Comparison of ENCODE assay signal across 25 cellular contexts in the genomic region with DNA sequence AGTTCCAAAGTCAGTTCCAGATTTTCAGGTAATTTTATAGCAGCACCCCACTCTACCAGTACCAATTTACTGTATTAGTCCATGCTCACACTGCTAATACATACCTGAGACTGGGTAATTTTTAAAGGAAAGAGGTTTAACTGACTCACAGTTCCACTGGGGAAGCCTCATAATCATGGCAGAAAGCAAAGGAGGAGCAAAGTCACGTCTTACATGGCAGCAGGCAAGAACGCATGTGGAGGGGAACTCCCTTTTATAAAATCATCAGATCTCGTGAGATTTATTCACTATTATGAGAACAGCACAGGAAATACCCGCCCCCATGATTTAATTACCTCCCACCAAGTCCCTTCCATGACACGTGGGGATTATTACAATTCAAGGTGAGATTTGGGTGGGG.
"Had no signal": no experiment of that assay in that cellular context is flagged by ENCODE, and none has a peak within 500 bp of the region (broad histone marks: within the 10 kb centered on the region; RNA-seq: fewer than 3 reads in every experiment).

No MANE protein-coding gene starts in this region.

- H3K27me3 Mint-ChIP-seq: naive B cell, progenitor cell of endocrine pancreas had no signal

- H3K36me3 Mint-ChIP-seq: stimulated activated effector memory CD8-positive, alpha-beta T cell treated with anti-CD3 and anti-CD28 coated beads, Interleukin-12 subunit alpha, Interleukin-12 subunit beta, amount 100 ng/mL, for 72 hours had no signal

- H3K4me1 Mint-ChIP-seq: naive B cell; nephron; stimulated activated effector memory CD8-positive, alpha-beta T cell treated with anti-CD3 and anti-CD28 coated beads, Interleukin-12 subunit alpha, Interleukin-12 subunit beta, amount 100 ng/mL, for 72 hours had no signal

- FAIRE-seq: endometrium, frontal cortex, pancreas had no signal

- DNase-seq: dorsolateral prefrontal cortex; effector memory CD4-positive, alpha-beta T cell; heart left ventricle; hippocampal formation; left colon; left ventricle myocardium superior; mesenchymal stem cell; naive B cell; occipital lobe; pancreas; right cardiac atrium; stimulated activated CD4-positive, alpha-beta T cell treated with anti-CD3 and anti-CD28 coated beads, Interleukin-2, amount 100 ng/mL, for 48 hours; stimulated activated CD8-positive, alpha-beta memory T cell treated with anti-CD3 and anti-CD28 coated beads, Interleukin-4, amount 100 ng/mL, for 48 hours; tibial artery; upper lobe of right lung had no signal

- H3K4me3 Mint-ChIP-seq: naive B cell; nephron; stimulated activated effector memory CD8-positive, alpha-beta T cell treated with anti-CD3 and anti-CD28 coated beads, Interleukin-12 subunit alpha, Interleukin-12 subunit beta, amount 100 ng/mL, for 72 hours; stimulated activated naive CD8-positive, alpha-beta T cell treated with anti-CD3 and anti-CD28 coated beads, Interleukin-15, Interleukin-2, amounts not matched to agents 100 ng/mL and 50 ng/mL, for 24 hours had no signal

- H3K4me2 ChIP-seq: smooth muscle cell had no signal

- H3K4me3 ChIP-seq: dorsolateral prefrontal cortex, heart left ventricle, lung, pancreas, smooth muscle cell, tibial artery, upper lobe of right lung, vagina had no signal

- H3K27me3 ChIP-seq: dorsolateral prefrontal cortex, heart left ventricle, pancreas, tibial artery, upper lobe of right lung, vagina had no signal

- H3K9me3 ChIP-seq: heart left ventricle, pancreas, tibial artery, upper lobe of right lung, vagina had no signal

- H3K27ac ChIP-seq: dorsolateral prefrontal cortex, heart left ventricle, pancreas, tibial artery, upper lobe of right lung, vagina had no signal

- H3K27ac Mint-ChIP-seq: naive B cell; nephron; progenitor cell of endocrine pancreas; stimulated activated effector memory CD8-positive, alpha-beta T cell treated with anti-CD3 and anti-CD28 coated beads, Interleukin-12 subunit alpha, Interleukin-12 subunit beta, amount 100 ng/mL, for 72 hours; stimulated activated naive CD8-positive, alpha-beta T cell treated with anti-CD3 and anti-CD28 coated beads, Interleukin-15, Interleukin-2, amounts not matched to agents 100 ng/mL and 50 ng/mL, for 24 hours had no signal

- ATAC-seq: esophagus mucosa; heart left ventricle; left ventricle myocardium superior; pancreas; right cardiac atrium; stimulated activated effector memory CD8-positive, alpha-beta T cell treated with anti-CD3 and anti-CD28 coated beads, Interleukin-12 subunit alpha, Interleukin-12 subunit beta, amount 100 ng/mL, for 72 hours; upper lobe of right lung had no signal

- H3K36me3 ChIP-seq: heart left ventricle, pancreas, tibial artery, upper lobe of right lung, vagina had no signal

- H3K4me1 ChIP-seq: upper lobe of right lung, vagina had no signal
